Comparison of ENCODE assay signal across 9 cellular contexts in genomic region chr2:43075054-43075593, GRCh38.
DNase-seq lines count a peak whose midpoint lies in the region; ATAC-seq lines count a peak whose summit lies in the region.
"Had no signal": no experiment of that assay in that cellular context is flagged by ENCODE, and none has a peak within 500 bp of the region (broad histone marks: within the 10 kb centered on the region; RNA-seq: fewer than 3 reads in every experiment).

No MANE protein-coding gene starts in this region.

- no peak for ATAC-seq in HG03469 (IDR thresholded peaks at IDR 0.05; ENCODE audit: unreplicated experiment)

- peak; percentile 46 for DNase-seq in SIG-M5 treated with dmso at 0.1 percent for 504 hours (lab: John Stamatoyannopoulos, UW; ENCODE audit: unreplicated experiment)
- DNase-seq in SIG-M5 (lab: John Stamatoyannopoulos, UW) = no peak
- DNase-seq in dermis blood vessel endothelial cell = peak; percentile 95
- peak; percentile 90 for DNase-seq in mesenteric fat pad (ENCODE audit: low spot score)
- no peak for DNase-seq in NCI-H2081 treated with DMSO at 0.1 percent for 48 hours (lab: John Stamatoyannopoulos, UW)
- DNase-seq in NCI-H1694 treated with DMSO at 0.1 percent for 48 hours (lab: John Stamatoyannopoulos, UW) = no peak
- DNase-seq in DMS 273 treated with DMSO at 0.1 percent for 48 hours (lab: John Stamatoyannopoulos, UW) = no peak
- DNase-seq: RPMI8226 had no signal

Comparison
In these comparisons a context has a peak if more than half of its experiments do, and no peak if none do; other contexts are left out.
1. DNase-seq: peak in SIG-M5 treated with dmso at 0.1 percent for 504 hours (single experiment), dermis blood vessel endothelial cell (single experiment) and mesenteric fat pad (single experiment); none in SIG-M5 (single experiment), NCI-H2081 treated with DMSO at 0.1 percent for 48 hours (single experiment), NCI-H1694 treated with DMSO at 0.1 percent for 48 hours (single experiment) and DMS 273 treated with DMSO at 0.1 percent for 48 hours (single experiment).